ENCODE assay signal across 19 cellular contexts in genomic region chr6:166474721-166475565, GRCh38.
DNase-seq lines count a peak whose midpoint lies in the region; ATAC-seq and TF ChIP-seq lines count a peak whose summit lies in the region.
"Had no signal": no experiment of that assay in that cellular context is flagged by ENCODE, and none has a peak within 500 bp of the region (broad histone marks: within the 10 kb centered on the region; RNA-seq: fewer than 3 reads in every experiment).

No MANE protein-coding gene starts in this region.

- peaks cover 11% of the 10 kb centered on the region for H3K4me1 Mint-ChIP-seq in stimulated activated naive CD8-positive, alpha-beta T cell treated with anti-CD3 and anti-CD28 coated beads, Interleukin-15, amount 100 ng/mL, for 72 hours

- H3K18ac ChIP-seq in mesenchymal stem cell (ENCODE audit: low read depth in 1 of 2, low read length in 2 of 2): no peak overlapping the region

- WGBS in mesenchymal stem cell: 88% methylated on average over 26 of the region's 26 CpGs
- 58 to 59% methylated on average over 25 to 26 of the region's 26 CpGs for WGBS in lower leg skin, 2 donors

- H3K23ac ChIP-seq in mesenchymal stem cell (ENCODE audit: low read length in 2 of 2): no peak overlapping the region

- no peaks in the 10 kb centered on the region for H3K4me1 ChIP-seq in adipocyte (ENCODE audit: control insufficient read depth, insufficient read depth, low read length)
- H3K4me1 ChIP-seq in mesenchymal stem cell (ENCODE audit: control insufficient read depth, insufficient read depth, low read depth, low read length): no peaks in the 10 kb centered on the region
- H3K4me1 ChIP-seq: colonic mucosa, right atrium auricular region had no signal

- H4K91ac ChIP-seq in mesenchymal stem cell (ENCODE audit: low read length): no peak overlapping the region

- intact Hi-C loops in lower leg skin (cut with DNase I; ENCODE audit: low total_unique reads): no loop called here

- no peaks in the 10 kb centered on the region for H3K9me3 Mint-ChIP-seq in stimulated activated naive CD8-positive, alpha-beta T cell treated with anti-CD3 and anti-CD28 coated beads, Interleukin-15, amount 100 ng/mL, for 72 hours
- H3K9me3 Mint-ChIP-seq: brain, T-cell had no signal

- peak overlapping the region in 1 of 2 donors; percentile 29 for H3K27ac Mint-ChIP-seq in stimulated activated naive CD8-positive, alpha-beta T cell treated with anti-CD3 and anti-CD28 coated beads, Interleukin-15, amount 100 ng/mL, for 72 hours
- H3K27ac Mint-ChIP-seq: T-cell had no signal

- no peak for TF ChIP-seq POLR2A in lower leg skin (IDR thresholded peaks at IDR 0.05)

- no peak for TF ChIP-seq CTCF in lower leg skin (IDR thresholded peaks at IDR 0.05)

- no peak overlapping the region for H3K4ac ChIP-seq in mesenchymal stem cell (ENCODE audit: low read depth in 1 of 2, low read length in 2 of 2)

- H3K14ac ChIP-seq in mesenchymal stem cell (ENCODE audit: low read length in 2 of 2): no peak overlapping the region

- H3K36me3 ChIP-seq in adipocyte (ENCODE audit: control insufficient read depth, insufficient read depth, low read length, severe bottlenecking) (peaks cover 33% of the 10 kb centered on the region), mesenchymal stem cell (ENCODE audit: control insufficient read depth in 1 of 2, insufficient read depth in 2 of 2, low read depth in 1 of 2, low read length in 2 of 2) (peaks cover 0 to 6% of the 10 kb centered on the region in 2 experiments)
- H3K36me3 ChIP-seq: colonic mucosa, thoracic aorta had no signal

- no peaks in the 10 kb centered on the region for H3K27me3 ChIP-seq in adipocyte (replicated peaks; ENCODE audit: control insufficient read depth, insufficient read depth, low read length)
- H3K27me3 ChIP-seq in mesenchymal stem cell (ENCODE audit: control insufficient read depth in 1 of 2, insufficient read depth in 1 of 2, low read length in 2 of 2): peaks cover 0 to 4% of the 10 kb centered on the region in 2 experiments
- H3K27me3 ChIP-seq: colonic mucosa, right atrium auricular region had no signal

- no peak overlapping the region for H2BK12ac ChIP-seq in mesenchymal stem cell (ENCODE audit: low read length in 2 of 2)

- no peak overlapping the region for H2BK15ac ChIP-seq in mesenchymal stem cell (ENCODE audit: low read depth, poor library complexity, severe bottlenecking)

- H3K9ac ChIP-seq in adipocyte (ENCODE audit: low read length) (no peak overlapping the region), mesenchymal stem cell (ENCODE audit: low read length) (no peak overlapping the region)

- H3K27ac ChIP-seq in mesenchymal stem cell (ENCODE audit: low read length, poor library complexity, severe bottlenecking): no peak overlapping the region
- H3K27ac ChIP-seq: colonic mucosa, right atrium auricular region, thoracic aorta had no signal

- H3K27me3 Mint-ChIP-seq in stimulated activated naive CD8-positive, alpha-beta T cell treated with anti-CD3 and anti-CD28 coated beads, Interleukin-15, amount 100 ng/mL, for 72 hours: peaks cover 9% of the 10 kb centered on the region

- no peak overlapping the region for H2AFZ ChIP-seq in mesenchymal stem cell (ENCODE audit: low read depth, low read length)

- H3K4me3 Mint-ChIP-seq in stimulated activated naive CD8-positive, alpha-beta T cell treated with anti-CD3 and anti-CD28 coated beads, Interleukin-15, amount 100 ng/mL, for 72 hours: no peak overlapping the region
- H3K4me3 Mint-ChIP-seq: brain, T-cell had no signal

- H3K4me3 ChIP-seq in adipocyte (ENCODE audit: low read length) (no peak overlapping the region), mesenchymal stem cell (ENCODE audit: insufficient read depth in 1 of 2, low read depth in 1 of 2, low read length in 2 of 2) (no peak overlapping the region), lower leg skin (ENCODE audit: low read depth, poor library complexity, severe bottlenecking) (no peak overlapping the region)
- H3K4me3 ChIP-seq: colonic mucosa, right atrium auricular region, thoracic aorta had no signal

- no peaks in the 10 kb centered on the region for H3K79me1 ChIP-seq in mesenchymal stem cell (replicated peaks; ENCODE audit: low read length, poor library complexity, severe bottlenecking)

- H2BK120ac ChIP-seq in mesenchymal stem cell (ENCODE audit: low read depth, low read length): no peak overlapping the region

- H2AK5ac ChIP-seq in mesenchymal stem cell (ENCODE audit: low read length, severe bottlenecking): no peak overlapping the region

- peak overlapping the region; percentile 7 for H4K8ac ChIP-seq in mesenchymal stem cell (ENCODE audit: low read length)

- H3K9me3 ChIP-seq in adipocyte (ENCODE audit: control insufficient read depth, low read length) (no peaks in the 10 kb centered on the region), mesenchymal stem cell (ENCODE audit: control insufficient read depth, low read length) (no peaks in the 10 kb centered on the region)
- H3K9me3 ChIP-seq: colonic mucosa, right atrium auricular region, thoracic aorta had no signal

- no peak for DNase-seq in stimulated activated naive CD8-positive, alpha-beta T cell treated with anti-CD3 and anti-CD28 coated beads, Interleukin-15, amount 100 ng/mL, for 72 hours
- DNase-seq in stimulated activated naive CD8-positive, alpha-beta T cell treated with anti-CD3 and anti-CD28 coated beads, Interleukin-15, Interleukin-2, amounts not matched to agents 100 U/mL and 50 U/mL, for 24 hours: no peak
- peak; percentile 17 for DNase-seq in adipocyte (ENCODE audit: low read depth)
- no peak for DNase-seq in mesenchymal stem cell
- DNase-seq in Kasumi-1 (lab: John Stamatoyannopoulos, UW): no peak
- DNase-seq in effector CD8-positive, alpha-beta T cell (lab: John Stamatoyannopoulos, UW): no peak
- no peak for DNase-seq in lower leg skin (ENCODE audit: low spot score in 2 of 2)
- DNase-seq: activated CD4-positive, alpha-beta T cell treated with anti-CD3 and anti-CD28 coated beads for 48 hours; colonic mucosa; islet precursor cell; NCI-H1436 treated with DMSO at 0.1 percent for 48 hours; NCI-H69; occipital lobe; SHP77 treated with DMSO at 0.1 percent for 48 hours; T-cell had no signal

- no peak overlapping the region for H2BK5ac ChIP-seq in mesenchymal stem cell (ENCODE audit: low read depth, low read length, poor library complexity, severe bottlenecking)

- peak; percentile 27 for ATAC-seq in stimulated activated naive CD8-positive, alpha-beta T cell treated with anti-CD3 and anti-CD28 coated beads, Interleukin-15, amount 100 ng/mL, for 72 hours
- ATAC-seq in stimulated activated naive CD8-positive, alpha-beta T cell treated with anti-CD3 and anti-CD28 coated beads, Interleukin-15, Interleukin-2, amounts not matched to agents 100 U/mL and 50 U/mL, for 24 hours: no peak
- ATAC-seq in GM21723 (IDR thresholded peaks at IDR 0.05; ENCODE audit: unreplicated experiment): no peak
- ATAC-seq: T-cell had no signal

- H3K4me2 ChIP-seq in mesenchymal stem cell (ENCODE audit: low read length, poor library complexity, severe bottlenecking): no peak overlapping the region
